In the genomic region with DNA sequence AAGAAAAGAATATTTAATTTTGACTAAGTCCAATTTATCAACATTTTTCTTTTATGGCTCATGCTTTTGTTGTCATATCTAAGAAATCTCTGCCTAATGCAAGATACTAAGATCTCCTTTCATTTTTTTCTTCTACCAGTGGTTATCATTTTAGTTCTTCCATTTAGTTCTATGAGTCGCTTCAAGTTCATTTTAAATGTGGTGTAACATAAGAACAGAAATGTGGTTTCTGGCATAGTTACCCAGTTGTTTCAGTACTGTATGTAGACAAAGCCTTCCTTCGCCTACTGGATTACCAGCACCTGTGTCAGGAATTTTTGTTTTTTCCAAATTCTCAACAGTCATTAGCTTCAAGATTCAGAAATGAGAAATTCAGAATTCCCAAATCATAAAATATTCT, we compare ENCODE assay signal across 26 cellular contexts.
DNase-seq lines count a peak whose midpoint lies in the region; ATAC-seq, FAIRE-seq and TF ChIP-seq lines count a peak whose summit lies in the region.
"Had no signal": no experiment of that assay in that cellular context is flagged by ENCODE, and none has a peak within 500 bp of the region (broad histone marks: within the 10 kb centered on the region; RNA-seq: fewer than 3 reads in every experiment).

No MANE protein-coding gene starts in this region.

- POLR2A ChIA-PET in A549 (lab: Yijun Ruan, JAX) = no interaction called here

- FAIRE-seq in A549 (lab: Jason Lieb, UNC) = no peak
- no peak for FAIRE-seq in RCC 7860 (lab: Jason Lieb, UNC)

- no peaks in the 10 kb centered on the region for H3K9me2 ChIP-seq in GM23248 (ENCODE audit: insufficient read depth)

- no peaks in the 10 kb centered on the region for H3K27me3 ChIP-seq in GM23248 (replicated peaks; ENCODE audit: insufficient read depth)
- H3K27me3 ChIP-seq: BLaER1 treated with 17β-estradiol and CSF1 and Interleukin-3, amounts not matched to agents 10 nM and 100 nM; breast epithelium; colonic mucosa; heart right ventricle; right lobe of liver had no signal

- TF ChIP-seq CTCF in A549 (IDR thresholded peaks at IDR 0.05) = no peak
- TF ChIP-seq CTCF in fibroblast of mammary gland (conservative IDR thresholded peaks at IDR 0.05; ENCODE audit: control insufficient read depth, insufficient read depth, low read depth, low read length) = no peak

- ATAC-seq in A549 = no peak
- ATAC-seq in GM18520 (IDR thresholded peaks at IDR 0.05; ENCODE audit: unreplicated experiment) = no peak
- no peak for ATAC-seq in HG02840 (IDR thresholded peaks at IDR 0.05; ENCODE audit: low FRiP score, unreplicated experiment)
- ATAC-seq: activated naive CD8-positive, alpha-beta T cell treated with anti-CD3 and anti-CD28 coated beads, Interleukin-2, amount 50 U/mL, for 24 hours; HCT116; heart right ventricle; mucosa of descending colon; right lobe of liver; WTC11 had no signal

- H3K27ac ChIP-seq in A549 = peak overlapping the region; percentile 27 to 63; a peak in 2 of 6 replicates
- H3K27ac ChIP-seq in GM23248 = 0 out of 2 replicates have a peak overlapping the region, but pooled peaks have one; percentile 3
- H3K27ac ChIP-seq: BLaER1 treated with 17β-estradiol and CSF1 and Interleukin-3, amounts not matched to agents 10 nM and 100 nM; breast epithelium; colonic mucosa; heart right ventricle; right lobe of liver had no signal

- H3K4me1 ChIP-seq in A549 (peaks cover 82% of the 10 kb centered on the region), GM23248 (ENCODE audit: insufficient read depth) (peaks cover 39% of the 10 kb centered on the region)
- H3K4me1 ChIP-seq: breast epithelium, colonic mucosa, right lobe of liver had no signal

- CTCF ChIA-PET in A549 (lab: Yijun Ruan, JAX) = interaction anchor here (0.7 to 1.8 kb wide), 2 partner anchors 11 to 35 kb away, joined by 3 to 4 read pairs; no protein-coding TSS in a partner anchor

- H3K9me3 ChIP-seq in A549 (no peaks in the 10 kb centered on the region), GM23248 (ENCODE audit: low read depth) (no peaks in the 10 kb centered on the region)
- H3K9me3 ChIP-seq: BLaER1 treated with 17β-estradiol and CSF1 and Interleukin-3, amounts not matched to agents 10 nM and 100 nM; breast epithelium; colonic mucosa; heart right ventricle; mucosa of descending colon; right lobe of liver had no signal

- in situ Hi-C loops in GM23248 (cut with MboI) = no loop called here

- H3F3A ChIP-seq in GM23248 (ENCODE audit: insufficient read depth) = peaks cover 33% of the 10 kb centered on the region

- H3K4me3 ChIP-seq in A549 = no peak overlapping the region
- no peak overlapping the region for H3K4me3 ChIP-seq in GM23248
- no peak overlapping the region for H3K4me3 ChIP-seq in fibroblast of mammary gland (ENCODE audit: control insufficient read depth, low read depth, low read length)
- H3K4me3 ChIP-seq: BLaER1 treated with 17β-estradiol and CSF1 and Interleukin-3, amounts not matched to agents 10 nM and 100 nM; breast epithelium; colonic mucosa; heart right ventricle; mucosa of descending colon; right lobe of liver had no signal

- no peak for DNase-seq in A549 (ENCODE audit: low read depth in 1 of 2, low spot score in 1 of 2)
- DNase-seq in GM23248 = peak; percentile 68
- DNase-seq in RCC 7860 (ENCODE audit: low spot score) = peak; percentile 33
- peak; percentile 60 for DNase-seq in fibroblast of mammary gland (ENCODE audit: low read depth)
- no peak for DNase-seq in activated CD4-positive, CD25-positive, alpha-beta regulatory T cell treated with anti-CD3 and anti-CD28 coated beads, Interleukin-2, amount 50 U/mL, for 72 hours
- no peak for DNase-seq in medulla oblongata (ENCODE audit: extremely low spot score)
- DNase-seq: activated CD4-positive, alpha-beta T cell treated with anti-CD3 and anti-CD28 coated beads, Interleukin-2, amount 50 U/mL, for 48 hours; activated effector memory CD4-positive, alpha-beta T cell treated with Interleukin-2 at 50 U/mL for 16 hours; activated naive CD8-positive, alpha-beta T cell treated with anti-CD3 and anti-CD28 coated beads, Interleukin-2, amount 50 U/mL, for 24 hours; colonic mucosa; endodermal cell; heart right ventricle; mucosa of descending colon; NCI-H1436; NCI-H524 treated with DMSO at 0.1 percent for 48 hours; posterior cingulate gyrus; right lobe of liver; RPMI8226; stimulated activated CD8-positive, alpha-beta memory T cell treated with anti-CD3 and anti-CD28 coated beads, Interleukin-4, amount 100 ng/mL, for 48 hours; trophoblast cell had no signal

- H3K9ac ChIP-seq in GM23248 = no peak overlapping the region
- H3K9ac ChIP-seq: BLaER1 treated with 17β-estradiol and CSF1 and Interleukin-3, amounts not matched to agents 10 nM and 100 nM had no signal

- no peak for TF ChIP-seq POLR2A in A549 (IDR thresholded peaks at IDR 0.05; ENCODE audit: low read length)

- no peak overlapping the region for H2AFZ ChIP-seq in GM23248

- H4K20me1 ChIP-seq in GM23248 (ENCODE audit: insufficient read depth) = no peaks in the 10 kb centered on the region

- no peak for TF ChIP-seq EP300 in A549 (IDR thresholded peaks at IDR 0.05)

- no peaks in the 10 kb centered on the region for H3K79me2 ChIP-seq in GM23248 (ENCODE audit: insufficient read depth)

- no peaks in the 10 kb centered on the region for H3K36me3 ChIP-seq in GM23248 (ENCODE audit: low read depth)
- H3K36me3 ChIP-seq: breast epithelium, colonic mucosa, heart right ventricle, right lobe of liver had no signal

- TF ChIP-seq RAD21 in A549 (conservative IDR thresholded peaks at IDR 0.05 in 1 of 2, IDR thresholded peaks at IDR 0.05 in 1 of 2) = no peak

- no peak overlapping the region for H3K4me2 ChIP-seq in A549
- peak overlapping the region; percentile 10 for H3K4me2 ChIP-seq in GM23248 (ENCODE audit: unreplicated experiment)
- H3K4me2 ChIP-seq: BLaER1 treated with 17β-estradiol and CSF1 and Interleukin-3, amounts not matched to agents 10 nM and 100 nM had no signal

- WGBS in A549 (ENCODE audit: missing lambda C conversion rate) = 93% methylated on average over 2 of the region's 2 CpGs
- 78 to 85% methylated on average over 2 of the region's 2 CpGs for WGBS in GM23248 (ENCODE audit: low coverage in 1 of 2, low lambda C conversion rate in 2 of 2, missing lambda C conversion rate in 2 of 2), 2 experiments

TF ChIP-seq in A549, 52 proteins besides CTCF, POLR2A, EP300 and RAD21:
- TF ChIP-seq, protein P1, sequence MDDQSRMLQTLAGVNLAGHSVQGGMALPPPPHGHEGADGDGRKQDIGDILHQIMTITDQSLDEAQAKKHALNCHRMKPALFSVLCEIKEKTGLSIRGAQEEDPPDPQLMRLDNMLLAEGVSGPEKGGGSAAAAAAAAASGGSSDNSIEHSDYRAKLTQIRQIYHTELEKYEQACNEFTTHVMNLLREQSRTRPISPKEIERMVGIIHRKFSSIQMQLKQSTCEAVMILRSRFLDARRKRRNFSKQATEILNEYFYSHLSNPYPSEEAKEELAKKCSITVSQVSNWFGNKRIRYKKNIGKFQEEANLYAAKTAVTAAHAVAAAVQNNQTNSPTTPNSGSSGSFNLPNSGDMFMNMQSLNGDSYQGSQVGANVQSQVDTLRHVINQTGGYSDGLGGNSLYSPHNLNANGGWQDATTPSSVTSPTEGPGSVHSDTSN (IDR thresholded peaks at IDR 0.05) = no peak
- TF ChIP-seq HOXA7 (CRISPR knock-in tag; IDR thresholded peaks at IDR 0.05) (no peak), RCOR1 (IDR thresholded peaks at IDR 0.05; ENCODE audit: low read depth, low read length) (no peak), HDAC2 (IDR thresholded peaks at IDR 0.05) (no peak), BCL3 (IDR thresholded peaks at IDR 0.05) (no peak), CHD2 (IDR thresholded peaks at IDR 0.05; ENCODE audit: low read length, partially characterized antibody) (no peak)

Comparison
In these comparisons a context has a peak if more than half of its experiments do, and no peak if none do; other contexts are left out.
1. DNase-seq: peak in GM23248 (single experiment), RCC 7860 (single experiment) and fibroblast of mammary gland (single experiment); none in A549 (0 of 2), activated CD4-positive, CD25-positive, alpha-beta regulatory T cell treated with anti-CD3 and anti-CD28 coated beads, Interleukin-2, amount 50 U/mL, for 72 hours (single experiment) and medulla oblongata (single experiment).